In genomic region chr17:82121246-82121645, GRCh38 we compare ENCODE assay signal across 18 cellular contexts.
"Had no signal": no experiment of that assay in that cellular context is flagged by ENCODE, and none has a peak within 500 bp of the region (broad histone marks: within the 10 kb centered on the region; RNA-seq: fewer than 3 reads in every experiment).

No MANE protein-coding gene starts in this region.

- H3K27me3 Mint-ChIP-seq: activated CD4-positive, alpha-beta T cell treated with anti-CD3 and anti-CD28 coated beads, Interleukin-2, amount 10 ng/mL, durations not matched to agents 7 days and 5 days; activated T-helper 17 cell treated with anti-CD3 and anti-CD28 coated beads, Interleukin-2, amount 50 U/mL, for 72 hours; memory B cell had no signal

- H3K9me3 ChIP-seq: body of pancreas, left ventricle myocardium inferior, psoas muscle, right lobe of liver had no signal

- H3K4me1 ChIP-seq: left ventricle myocardium inferior, psoas muscle had no signal

- ATAC-seq: activated T-helper 17 cell treated with anti-CD3 and anti-CD28 coated beads, Interleukin-2, amount 50 U/mL, for 72 hours; body of pancreas; esophagus mucosa; psoas muscle had no signal

- H3K4me3 Mint-ChIP-seq: activated CD4-positive, alpha-beta T cell treated with anti-CD3 and anti-CD28 coated beads, Interleukin-2, amount 10 ng/mL, durations not matched to agents 7 days and 5 days; activated T-helper 17 cell treated with anti-CD3 and anti-CD28 coated beads, Interleukin-2, amount 50 U/mL, for 72 hours; memory B cell; nephron; T-helper 2 cell treated with Interferon-gamma antibody and Interleukin-4, amounts not matched to agents 5 μg/mL and 100 μg/mL, for 36 hours had no signal

- H3K4me3 ChIP-seq: body of pancreas, coronary artery, left ventricle myocardium inferior, psoas muscle, right lobe of liver had no signal

- DNase-seq: activated CD4-positive, alpha-beta T cell treated with anti-CD3 and anti-CD28 coated beads, Interleukin-2, amount 10 ng/mL, durations not matched to agents 7 days and 5 days; activated CD4-positive, CD25-positive, alpha-beta regulatory T cell; activated naive CD4-positive, alpha-beta T cell treated with Interleukin-2 at 50 U/mL for 16 hours; activated T-cell treated with anti-CD3 and anti-CD28 coated beads for 4 hours; amygdala; body of pancreas; central memory CD4-positive, alpha-beta T cell; hypothalamus; left ventricle myocardium inferior; psoas muscle; right lobe of liver; SW 1271 had no signal

- H3K27ac Mint-ChIP-seq: activated T-helper 17 cell treated with anti-CD3 and anti-CD28 coated beads, Interleukin-2, amount 50 U/mL, for 72 hours; memory B cell had no signal

- H3K36me3 ChIP-seq: right lobe of liver had no signal

- H3K4me1 Mint-ChIP-seq: memory B cell had no signal

- H3K27ac ChIP-seq: body of pancreas, coronary artery, left ventricle myocardium inferior, psoas muscle had no signal

- H3K9me3 Mint-ChIP-seq: activated CD4-positive, alpha-beta T cell treated with anti-CD3 and anti-CD28 coated beads, Interleukin-2, amount 10 ng/mL, durations not matched to agents 7 days and 5 days; activated T-helper 17 cell treated with anti-CD3 and anti-CD28 coated beads, Interleukin-2, amount 50 U/mL, for 72 hours; memory B cell; nephron; T-helper 2 cell treated with Interferon-gamma antibody and Interleukin-4, amounts not matched to agents 5 μg/mL and 100 μg/mL, for 36 hours had no signal

- H3K27me3 ChIP-seq: body of pancreas, right lobe of liver had no signal
